Comparison of ENCODE assay signal across 22 cellular contexts in the genomic region with DNA sequence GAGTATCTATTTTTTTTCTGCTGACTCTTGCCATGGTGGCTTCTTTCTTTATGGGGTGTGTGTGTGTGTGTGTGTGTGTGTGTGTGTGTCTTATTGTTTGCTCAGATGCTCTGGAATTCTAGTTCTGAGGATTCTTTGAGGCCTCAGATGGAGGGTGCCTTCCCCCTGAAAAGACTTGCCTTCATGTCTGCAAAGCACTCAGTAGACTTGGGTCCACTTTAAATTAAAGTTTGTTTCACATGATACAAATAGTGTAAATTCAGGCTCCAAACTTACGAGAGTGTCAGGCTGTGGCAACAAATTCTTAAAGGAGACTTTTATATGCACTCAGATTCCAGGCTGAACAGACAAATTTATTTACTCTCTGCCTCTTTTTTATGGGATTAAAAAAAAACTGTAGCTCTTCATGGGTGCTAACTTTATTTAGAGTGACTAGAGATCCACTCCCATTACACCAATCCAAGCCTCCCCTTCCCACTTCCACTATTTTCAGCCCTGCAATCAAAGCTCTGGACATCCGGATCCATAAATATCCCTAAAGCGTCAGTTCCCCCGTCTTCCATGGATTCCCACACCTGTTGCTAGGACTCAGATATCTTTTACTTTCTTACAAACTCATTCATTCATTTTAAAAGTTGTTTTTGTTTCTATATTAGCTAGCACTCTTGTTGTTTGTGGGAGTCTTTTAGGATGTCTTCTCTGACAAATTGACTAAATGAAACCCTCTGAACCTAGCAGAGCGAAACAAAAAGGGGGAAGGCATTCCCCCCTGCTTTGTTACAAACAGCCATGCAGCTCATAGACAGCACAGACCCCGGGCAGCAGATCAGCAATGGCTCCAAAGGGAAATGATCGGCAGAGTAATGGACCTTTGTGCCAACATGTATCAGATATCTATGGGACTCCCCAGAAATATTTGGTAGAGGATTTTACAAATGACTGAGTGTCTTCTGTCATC.
"Had no signal": no experiment of that assay in that cellular context is flagged by ENCODE, and none has a peak within 500 bp of the region (broad histone marks: within the 10 kb centered on the region; RNA-seq: fewer than 3 reads in every experiment).

No MANE protein-coding gene starts in this region.

- H3K27me3 Mint-ChIP-seq: activated naive CD4-positive, alpha-beta T cell treated with anti-CD3 and anti-CD28 coated beads, Interleukin-2, amount 50 U/mL, for 24 hours had no signal

- H3K4me1 ChIP-seq: esophagus muscularis mucosa, gastroesophageal sphincter, heart right ventricle, left ventricle myocardium inferior, spleen, testis, upper lobe of left lung had no signal

- DNase-seq: activated CD4-positive, alpha-beta T cell treated with anti-CD3 and anti-CD28 coated beads for 1 hour; activated CD4-positive, alpha-beta T cell treated with anti-CD3 and anti-CD28 coated beads, Interleukin-2, amount 50 U/mL, for 4 hours; activated effector memory CD4-positive, alpha-beta T cell treated with anti-CD3 and anti-CD28 coated beads, Interleukin-2, amount 50 U/mL, for 16 hours; activated T-cell treated with anti-CD3 and anti-CD28 coated beads, Interleukin-2, amount 50 U/mL, for 72 hours; effector CD8-positive, alpha-beta T cell; heart right ventricle; left ventricle myocardium inferior; mucosa of descending colon; natural killer cell; ovary; spleen; stimulated activated CD4-positive, alpha-beta T cell treated with anti-CD3 and anti-CD28 coated beads, Interleukin-4, amount 100 ng/mL, for 4 hours; SW 1271; T-helper 2 cell; testis; upper lobe of left lung; WERI-Rb-1 had no signal

- H3K27ac Mint-ChIP-seq: activated naive CD4-positive, alpha-beta T cell treated with anti-CD3 and anti-CD28 coated beads, Interleukin-2, amount 50 U/mL, for 24 hours; activated T-cell treated with anti-CD3 and anti-CD28 coated beads, Interleukin-2, amount 50 U/mL, for 72 hours; natural killer cell; stimulated activated memory B cell treated with anti-CD40 and anti-IgM and Interleukin-4, amounts not matched to agents 10 μg/mL and 1 μg/mL and 100 μg/mL, for 72 hours had no signal

- H3K27me3 ChIP-seq: esophagus muscularis mucosa, gastroesophageal sphincter, ovary, spleen, testis, upper lobe of left lung had no signal

- H3K4me1 Mint-ChIP-seq: activated naive CD4-positive, alpha-beta T cell treated with anti-CD3 and anti-CD28 coated beads, Interleukin-2, amount 50 U/mL, for 24 hours; natural killer cell; stimulated activated memory B cell treated with anti-CD40 and anti-IgM and Interleukin-4, amounts not matched to agents 10 μg/mL and 1 μg/mL and 100 μg/mL, for 72 hours had no signal

- H3K9me3 ChIP-seq: esophagus muscularis mucosa, gastroesophageal sphincter, heart right ventricle, left ventricle myocardium inferior, mucosa of descending colon, ovary, spleen, testis, upper lobe of left lung had no signal

- H3K36me3 ChIP-seq: esophagus muscularis mucosa, gastroesophageal sphincter, heart right ventricle, left ventricle myocardium inferior, ovary, spleen, upper lobe of left lung, WERI-Rb-1 had no signal

- H3K27ac ChIP-seq: esophagus muscularis mucosa, gastroesophageal sphincter, heart right ventricle, left ventricle myocardium inferior, ovary, spleen, testis, upper lobe of left lung, WERI-Rb-1 had no signal

- ATAC-seq: activated T-cell treated with anti-CD3 and anti-CD28 coated beads, Interleukin-2, amount 50 U/mL, for 72 hours; gastroesophageal sphincter; heart right ventricle; mucosa of descending colon; natural killer cell; sciatic nerve; stimulated activated memory B cell treated with anti-CD40 and anti-IgM and Interleukin-4, amounts not matched to agents 10 μg/mL and 1 μg/mL and 100 μg/mL, for 72 hours had no signal

- H3K4me3 ChIP-seq: esophagus muscularis mucosa, gastroesophageal sphincter, heart right ventricle, left ventricle myocardium inferior, mucosa of descending colon, ovary, spleen, testis, upper lobe of left lung had no signal

- H3K9me3 Mint-ChIP-seq: activated naive CD4-positive, alpha-beta T cell treated with anti-CD3 and anti-CD28 coated beads, Interleukin-2, amount 50 U/mL, for 24 hours; activated T-cell treated with anti-CD3 and anti-CD28 coated beads, Interleukin-2, amount 50 U/mL, for 72 hours; natural killer cell; stimulated activated memory B cell treated with anti-CD40 and anti-IgM and Interleukin-4, amounts not matched to agents 10 μg/mL and 1 μg/mL and 100 μg/mL, for 72 hours had no signal

- H3K36me3 Mint-ChIP-seq: activated naive CD4-positive, alpha-beta T cell treated with anti-CD3 and anti-CD28 coated beads, Interleukin-2, amount 50 U/mL, for 24 hours; natural killer cell; stimulated activated memory B cell treated with anti-CD40 and anti-IgM and Interleukin-4, amounts not matched to agents 10 μg/mL and 1 μg/mL and 100 μg/mL, for 72 hours had no signal

- H3K4me3 Mint-ChIP-seq: activated naive CD4-positive, alpha-beta T cell treated with anti-CD3 and anti-CD28 coated beads, Interleukin-2, amount 50 U/mL, for 24 hours; activated T-cell treated with anti-CD3 and anti-CD28 coated beads, Interleukin-2, amount 50 U/mL, for 72 hours; natural killer cell; stimulated activated memory B cell treated with anti-CD40 and anti-IgM and Interleukin-4, amounts not matched to agents 10 μg/mL and 1 μg/mL and 100 μg/mL, for 72 hours had no signal
